2 cellular contexts compared by ENCODE assay signal in genomic region chr2:73035899-73036778, GRCh38.
TF ChIP-seq lines count a peak whose summit lies in the region.

No MANE protein-coding gene starts in this region.

TF ChIP-seq in A549, 52 proteins besides CTCF, POLR2A, EP300 and RAD21 (continued from another document):
- no peak for TF ChIP-seq PBX3 (IDR thresholded peaks at IDR 0.05)
- TF ChIP-seq HOXA7 (CRISPR knock-in tag; IDR thresholded peaks at IDR 0.05): no peak
- TF ChIP-seq MAFK (IDR thresholded peaks at IDR 0.05; ENCODE audit: partially characterized antibody): no peak
- TF ChIP-seq CHD4 (IDR thresholded peaks at IDR 0.05; ENCODE audit: borderline replicate concordance): no peak
- TF ChIP-seq ZNF302 (CRISPR knock-in tag; IDR thresholded peaks at IDR 0.05): no peak
- TF ChIP-seq E2F6 (IDR thresholded peaks at IDR 0.05; ENCODE audit: borderline replicate concordance, low read depth): no peak
- TF ChIP-seq ZSCAN20 (CRISPR knock-in tag; IDR thresholded peaks at IDR 0.05): no peak

TF ChIP-seq in GM23338, 12 proteins besides CTCF, POLR2A, EP300 and RAD21 (continued from another document):
- TF ChIP-seq ZNF462 (CRISPR knock-in tag; IDR thresholded peaks at IDR 0.05) (no peak), EZH2phosphoT487 (IDR thresholded peaks at IDR 0.05; ENCODE audit: unreplicated experiment) (no peak), POLR2AphosphoS5 (IDR thresholded peaks at IDR 0.05; ENCODE audit: low read depth) (no peak), JUNB (IDR thresholded peaks at IDR 0.05; ENCODE audit: unreplicated experiment) (no peak), ZNF114 (CRISPR knock-in tag; IDR thresholded peaks at IDR 0.05) (no peak), EZH2 (IDR thresholded peaks at IDR 0.05; ENCODE audit: low read depth, unreplicated experiment) (no peak), ZNF331 (CRISPR knock-in tag; IDR thresholded peaks at IDR 0.05; ENCODE audit: low read depth) (no peak), CREB1 (CRISPR knock-in tag; IDR thresholded peaks at IDR 0.05; ENCODE audit: low read depth) (no peak), REST (IDR thresholded peaks at IDR 0.05; ENCODE audit: unreplicated experiment) (no peak), ETS1 (IDR thresholded peaks at IDR 0.05) (no peak), STAT1 (IDR thresholded peaks at IDR 0.05; ENCODE audit: unreplicated experiment) (no peak)
TF ChIP-seq in GM23338: peak in this region for 0.
